23 cellular contexts compared by ENCODE assay signal in the genomic region with DNA sequence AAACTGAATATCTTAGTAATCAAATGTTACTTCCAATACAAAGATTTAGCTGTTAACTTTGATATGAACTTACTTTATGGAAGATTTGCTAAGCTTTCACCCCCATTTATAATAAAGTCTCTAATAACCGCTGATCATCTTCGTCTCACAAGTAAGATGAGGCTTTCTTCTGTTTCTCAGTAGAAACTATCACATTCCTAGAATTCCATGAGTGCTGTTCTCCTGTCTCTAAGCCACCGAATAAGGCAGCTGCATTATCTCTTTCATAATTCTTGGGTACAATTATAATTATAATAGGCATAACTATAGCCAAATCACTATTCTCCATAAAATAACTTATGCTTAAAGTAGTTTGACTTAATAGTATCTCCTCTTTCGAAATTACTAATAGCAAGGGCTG.
"Had no signal": no experiment of that assay in that cellular context is flagged by ENCODE, and none has a peak within 500 bp of the region (broad histone marks: within the 10 kb centered on the region; RNA-seq: fewer than 3 reads in every experiment).

No MANE protein-coding gene starts in this region.

- H3K36me3 Mint-ChIP-seq: naive B cell; natural killer cell treated with Interleukin-12 subunit alpha and Interleukin-12 subunit beta and Interleukin-15 and Interleukin-18, amount 100 ng/mL, for 72 hours; stimulated activated effector memory CD8-positive, alpha-beta T cell treated with anti-CD3 and anti-CD28 coated beads, Interleukin-12 subunit alpha, Interleukin-12 subunit beta, amount 100 ng/mL, for 72 hours had no signal

- H3K4me1 ChIP-seq: esophagus squamous epithelium, lower lobe of right lung, prostate gland, right atrium auricular region, stomach, thyroid gland, vagina had no signal

- H3K9me3 ChIP-seq: esophagus squamous epithelium, lower lobe of right lung, prostate gland, right atrium auricular region, stomach, thyroid gland, vagina had no signal

- H3K27ac Mint-ChIP-seq: effector memory CD8-positive, alpha-beta T cell; naive B cell; natural killer cell treated with Interleukin-12 subunit alpha and Interleukin-12 subunit beta and Interleukin-15 and Interleukin-18, amount 100 ng/mL, for 72 hours; stimulated activated effector memory CD8-positive, alpha-beta T cell treated with anti-CD3 and anti-CD28 coated beads, Interleukin-12 subunit alpha, Interleukin-12 subunit beta, amount 100 ng/mL, for 72 hours had no signal

- DNase-seq: dermis blood vessel endothelial cell; effector memory CD8-positive, alpha-beta T cell; erythroblast; esophagus squamous epithelium; head of caudate nucleus; left ventricle myocardium superior; lower lobe of right lung; naive B cell; nucleus accumbens; stimulated activated CD4-positive, alpha-beta T cell treated with anti-CD3 and anti-CD28 coated beads, Interleukin-2, amount 100 ng/mL, for 24 hours; stimulated activated CD4-positive, alpha-beta T cell treated with anti-CD3 and anti-CD28 coated beads, Interleukin-4, amount 100 ng/mL, for 24 hours; stimulated activated naive CD4-positive, alpha-beta T cell treated with Interleukin-2 at 50 U/mL for 16 hours; stomach; thyroid gland; trophoblast cell had no signal

- H3K4me1 Mint-ChIP-seq: naive B cell; stimulated activated effector memory CD8-positive, alpha-beta T cell treated with anti-CD3 and anti-CD28 coated beads, Interleukin-12 subunit alpha, Interleukin-12 subunit beta, amount 100 ng/mL, for 72 hours had no signal

- H3K36me3 ChIP-seq: esophagus squamous epithelium, lower lobe of right lung, prostate gland, right atrium auricular region, stomach, thyroid gland, vagina had no signal

- H3K27ac ChIP-seq: coronary artery, esophagus squamous epithelium, lower lobe of right lung, prostate gland, right atrium auricular region, stomach, thyroid gland, vagina had no signal

- H3K4me3 ChIP-seq: coronary artery, esophagus squamous epithelium, lower lobe of right lung, prostate gland, right atrium auricular region, stomach, thyroid gland, vagina had no signal

- H3K9me3 Mint-ChIP-seq: effector memory CD8-positive, alpha-beta T cell; naive B cell; natural killer cell treated with Interleukin-12 subunit alpha and Interleukin-12 subunit beta and Interleukin-15 and Interleukin-18, amount 100 ng/mL, for 72 hours; neural crest cell; stimulated activated effector memory CD8-positive, alpha-beta T cell treated with anti-CD3 and anti-CD28 coated beads, Interleukin-12 subunit alpha, Interleukin-12 subunit beta, amount 100 ng/mL, for 72 hours had no signal

- ATAC-seq: effector memory CD8-positive, alpha-beta T cell; left ventricle myocardium superior; lower lobe of right lung; natural killer cell treated with Interleukin-12 subunit alpha and Interleukin-12 subunit beta and Interleukin-15 and Interleukin-18, amount 100 ng/mL, for 72 hours; sciatic nerve; stimulated activated effector memory CD8-positive, alpha-beta T cell treated with anti-CD3 and anti-CD28 coated beads, Interleukin-12 subunit alpha, Interleukin-12 subunit beta, amount 100 ng/mL, for 72 hours had no signal

- H3K27me3 ChIP-seq: esophagus squamous epithelium, right atrium auricular region, stomach, thyroid gland, vagina had no signal

- H3K4me3 Mint-ChIP-seq: effector memory CD8-positive, alpha-beta T cell; naive B cell; natural killer cell treated with Interleukin-12 subunit alpha and Interleukin-12 subunit beta and Interleukin-15 and Interleukin-18, amount 100 ng/mL, for 72 hours; neural crest cell; stimulated activated effector memory CD8-positive, alpha-beta T cell treated with anti-CD3 and anti-CD28 coated beads, Interleukin-12 subunit alpha, Interleukin-12 subunit beta, amount 100 ng/mL, for 72 hours had no signal
